Comparison of ENCODE assay signal across 1 cellular context in genomic region chr1:202287196-202287595, GRCh38.
TF ChIP-seq lines count a peak whose summit lies in the region.

No MANE protein-coding gene starts in this region.

TF ChIP-seq in IMR-90, 13 proteins besides CTCF, POLR2A, EP300 and RAD21 (continued from another document):
- TF ChIP-seq MXI1 (IDR thresholded peaks at IDR 0.05; ENCODE audit: borderline replicate concordance, low read depth, low read length), result no peak
